In the genomic region with DNA sequence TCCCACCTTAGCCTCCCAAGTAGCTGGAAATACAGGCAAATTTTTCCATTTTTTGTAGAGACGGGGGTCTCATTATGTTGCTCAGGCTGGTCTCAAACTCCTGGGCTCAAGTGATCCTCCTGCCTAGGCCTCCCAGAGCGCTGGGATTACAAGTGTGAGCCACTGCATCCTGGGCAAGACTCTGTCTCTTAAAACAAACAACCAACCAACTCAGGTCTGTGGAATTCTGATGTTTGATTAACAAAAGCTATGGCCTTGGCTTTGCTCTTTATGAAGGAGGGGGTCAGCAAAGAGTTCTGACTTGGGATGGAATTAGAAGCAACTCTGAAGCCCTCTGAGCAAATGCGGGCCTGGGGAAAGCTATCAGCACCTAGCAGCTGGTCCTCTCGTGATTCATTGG, we compare ENCODE assay signal across 27 cellular contexts.
"Had no signal": no experiment of that assay in that cellular context is flagged by ENCODE, and none has a peak within 500 bp of the region (broad histone marks: within the 10 kb centered on the region; RNA-seq: fewer than 3 reads in every experiment).

No MANE protein-coding gene starts in this region.

- FAIRE-seq: endometrium had no signal

- H3K27me3 ChIP-seq: colonic mucosa, esophagus squamous epithelium, gastrocnemius medialis, heart right ventricle, hepatocyte, left lung had no signal

- H3K4me1 ChIP-seq: colonic mucosa, esophagus squamous epithelium, gastrocnemius medialis, heart right ventricle, left lung, lower lobe of right lung had no signal

- ATAC-seq: effector memory CD8-positive, alpha-beta T cell; esophagus mucosa; gastrocnemius medialis; heart right ventricle; left cardiac atrium; left lung; left ventricle myocardium superior; lower lobe of right lung; mucosa of descending colon had no signal

- H3K27ac ChIP-seq: colonic mucosa, epithelial cell of prostate, esophagus squamous epithelium, gastrocnemius medialis, heart right ventricle, hepatocyte, left lung, lower lobe of right lung had no signal

- H3K79me2 ChIP-seq: hepatocyte had no signal

- H3K4me2 ChIP-seq: hepatocyte had no signal

- DNase-seq: colonic mucosa; cortex of kidney; effector CD8-positive, alpha-beta T cell; effector memory CD8-positive, alpha-beta T cell; endodermal cell; erythroblast; esophagus squamous epithelium; foreskin fibroblast; foreskin melanocyte; gastrocnemius medialis; glutamatergic neuron; head of caudate nucleus; heart right ventricle; hypothalamus; immature natural killer cell; islet precursor cell; left cardiac atrium; left lung; left ventricle myocardium superior; lower lobe of right lung; mesenchymal stem cell; mucosa of descending colon; naive B cell had no signal

- H3K4me3 ChIP-seq: colonic mucosa, esophagus squamous epithelium, gastrocnemius medialis, heart right ventricle, hepatocyte, left lung, lower lobe of right lung, mucosa of descending colon had no signal

- H3K9me3 ChIP-seq: colonic mucosa, esophagus squamous epithelium, gastrocnemius medialis, lower lobe of right lung, mucosa of descending colon had no signal

- H3K36me3 ChIP-seq: colonic mucosa, esophagus squamous epithelium, gastrocnemius medialis, heart right ventricle, left lung, lower lobe of right lung had no signal

- H2AFZ ChIP-seq: hepatocyte had no signal
